Comparison of ENCODE assay signal across 18 cellular contexts in genomic region chr14:67668559-67668958, GRCh38. TPM values are rescaled to one million over a fixed set of nuclear protein-coding genes. Genes with fewer than 3 reads are reported as not detected.
DNase-seq lines count a peak whose midpoint lies in the region; ATAC-seq and TF ChIP-seq lines count a peak whose summit lies in the region.
"Had no signal": no experiment of that assay in that cellular context is flagged by ENCODE, and none has a peak within 500 bp of the region (broad histone marks: within the 10 kb centered on the region; RNA-seq: fewer than 3 reads in every experiment).

No MANE protein-coding gene starts in this region.

- peaks cover 39% of the 10 kb centered on the region for H4K20me1 ChIP-seq in Loucy (ENCODE audit: insufficient read depth, low read length, poor library complexity, severe bottlenecking)

- H3K27ac Mint-ChIP-seq in memory B cell = peak overlapping the region; percentile 67

- H3K36me3 ChIP-seq in Loucy (ENCODE audit: insufficient read depth, low read length) (no peaks in the 10 kb centered on the region), vagina (no peaks in the 10 kb centered on the region)
- H3K36me3 ChIP-seq: brain microvascular endothelial cell, lower lobe of right lung, Peyer's patch had no signal

- H3K36me3 Mint-ChIP-seq in memory B cell = peaks cover 6% of the 10 kb centered on the region

- H3K79me2 ChIP-seq in Loucy (ENCODE audit: insufficient read depth, low read length) = peaks cover 63% of the 10 kb centered on the region

- H3K9me3 Mint-ChIP-seq in memory B cell = no peaks in the 10 kb centered on the region

- no peak overlapping the region for H3K9ac ChIP-seq in Loucy (ENCODE audit: low read depth, low read length, poor library complexity, severe bottlenecking)

- ATAC-seq in memory B cell (ENCODE audit: low read depth) = peak; percentile 65
- ATAC-seq: lower lobe of right lung had no signal

- intact Hi-C loops in vagina (cut with DNase I) = loop anchor here (5.0 kb wide), 1 partner anchor 46 kb away; no protein-coding TSS in a partner anchor

- H3K4me3 ChIP-seq in Loucy (ENCODE audit: low read length, poor library complexity, severe bottlenecking) (no peak overlapping the region), vagina (no peak overlapping the region)
- H3K4me3 ChIP-seq: lower lobe of right lung, Peyer's patch had no signal

- no peaks in the 10 kb centered on the region for H3K9me3 ChIP-seq in Loucy (ENCODE audit: insufficient read depth, low read depth, low read length)
- no peaks in the 10 kb centered on the region for H3K9me3 ChIP-seq in vagina
- H3K9me3 ChIP-seq: lower lobe of right lung, Peyer's patch had no signal

- DNase-seq in NCI-H748 (lab: John Stamatoyannopoulos, UW; ENCODE audit: unreplicated experiment) (peak; percentile 46), NCI-H748 treated with DMSO at 0.1 percent for 48 hours (lab: John Stamatoyannopoulos, UW) (no peak), GM13977 (ENCODE audit: low spot score) (peak; percentile 29), memory B cell (ENCODE audit: low spot score in 2 of 2) (peak in 1 of 2 donors; percentile 10), SW480 (ENCODE audit: low spot score) (no peak), vagina (ENCODE audit: extremely low spot score in 2 of 2) (no peak)
- no peak for DNase-seq in stimulated activated CD8-positive, alpha-beta memory T cell treated with anti-CD3 and anti-CD28 coated beads, Interleukin-4, amount 100 ng/mL, for 48 hours
- DNase-seq: brain microvascular endothelial cell; COR-L47; effector CD4-positive, alpha-beta T cell; lower lobe of right lung; NCI-H345; Peyer's patch; SW 1271 had no signal

- H3K27ac ChIP-seq in vagina = no peak overlapping the region
- H3K27ac ChIP-seq: brain microvascular endothelial cell, lower lobe of right lung, Peyer's patch had no signal

- in situ Hi-C loops in GM13977 (cut with MboI; ENCODE audit: low pct_unique_long_range_greater_than_20kb, low sequenced_read_pairs, unreplicated experiment) = no loop called here

- no peaks in the 10 kb centered on the region for H3K27me3 Mint-ChIP-seq in memory B cell

- no peak overlapping the region for H2AFZ ChIP-seq in Loucy (ENCODE audit: low read length)

- H3K4me2 ChIP-seq in Loucy (ENCODE audit: low read depth, low read length, poor library complexity, severe bottlenecking) = peak overlapping the region; percentile 21

- H3K9me2 ChIP-seq in Loucy (replicated peaks; ENCODE audit: low read depth, low read length) = no peaks in the 10 kb centered on the region

- TF ChIP-seq POLR2A in vagina (IDR thresholded peaks at IDR 0.05) = no peak

- H3K27me3 ChIP-seq in Loucy (ENCODE audit: insufficient read depth, low read length, poor library complexity, severe bottlenecking) (no peaks in the 10 kb centered on the region), vagina (no peaks in the 10 kb centered on the region)
- H3K27me3 ChIP-seq: brain microvascular endothelial cell, Peyer's patch had no signal

- no peak overlapping the region for H3K4me3 Mint-ChIP-seq in memory B cell

- H3K4me1 Mint-ChIP-seq in memory B cell = peaks cover 46% of the 10 kb centered on the region

- TF ChIP-seq CTCF in GM13977 (IDR thresholded peaks at IDR 0.05; ENCODE audit: extremely low read depth, insufficient read depth, missing control alignments) = no peak
- no peak for TF ChIP-seq CTCF in Loucy (conservative IDR thresholded peaks at IDR 0.05; ENCODE audit: low read length)
- no peak for TF ChIP-seq CTCF in vagina (IDR thresholded peaks at IDR 0.05)

- H3F3A ChIP-seq in Loucy (ENCODE audit: low read depth) = no peaks in the 10 kb centered on the region

- H3K4me1 ChIP-seq in Loucy (ENCODE audit: insufficient read depth, low read length, poor library complexity, severe bottlenecking) (peaks cover 28% of the 10 kb centered on the region), vagina (peaks cover 23% of the 10 kb centered on the region)

RNA-seq across cellular contexts. Expression of gene VTI1B, which starts 5.9 kb away (rescaled TPM):
- 62.1 TPM for total RNA-seq in vagina

RNA-seq across cellular contexts. Expression of gene RDH11, which starts 27.0 kb away (rescaled TPM):
- 44.0 TPM for total RNA-seq in vagina

RNA-seq across cellular contexts. Expression of gene RDH12, which starts 33.1 kb away (rescaled TPM):
- 15.0 TPM for total RNA-seq in vagina
- total RNA-seq: A172, fibroblast of villous mesenchyme, G401, Peyer's patch had no signal

RNA-seq across cellular contexts. Expression of gene ARG2, which starts 48.8 kb away (rescaled TPM):
- 14.2 TPM for total RNA-seq in vagina

Comparison
In these comparisons a context has a peak if more than half of its experiments do, and no peak if none do; other contexts are left out.
1. DNase-seq: peak in NCI-H748 (single experiment) and GM13977 (single experiment); none in NCI-H748 treated with DMSO at 0.1 percent for 48 hours (single experiment), SW480 (single experiment), vagina (0 of 2) and stimulated activated CD8-positive, alpha-beta memory T cell treated with anti-CD3 and anti-CD28 coated beads, Interleukin-4, amount 100 ng/mL, for 48 hours (single experiment).